ENCODE assay signal across 17 cellular contexts in genomic region chr3:157142315-157142714, GRCh38. TPM values are rescaled to one million over a fixed set of nuclear protein-coding genes. Genes with fewer than 3 reads are reported as not detected.
DNase-seq lines count a peak whose midpoint lies in the region; ATAC-seq lines count a peak whose summit lies in the region.
"Had no signal": no experiment of that assay in that cellular context is flagged by ENCODE, and none has a peak within 500 bp of the region (broad histone marks: within the 10 kb centered on the region; RNA-seq: fewer than 3 reads in every experiment).

No MANE protein-coding gene starts in this region.

- H3K56ac ChIP-seq in mesendoderm (ENCODE audit: low read length): no peak overlapping the region

- H3K18ac ChIP-seq in mesendoderm (ENCODE audit: low read length): no peak overlapping the region

- no peaks in the 10 kb centered on the region for H3K4me1 ChIP-seq in mesendoderm (ENCODE audit: control insufficient read depth, low read depth, low read length)

- no peak overlapping the region for H2AK5ac ChIP-seq in mesendoderm (ENCODE audit: low read length)

- H3K27ac ChIP-seq in mesendoderm (ENCODE audit: low read depth, low read length): no peak overlapping the region
- H3K27ac ChIP-seq: cardiac muscle cell, heart left ventricle, SJSA1 had no signal

- no peak for DNase-seq in activated CD4-positive, alpha-beta T cell treated with anti-CD3 and anti-CD28 coated beads, Interleukin-2, amount 10 ng/mL, durations not matched to agents 7 days and 5 days
- no peak for DNase-seq in activated CD4-positive, alpha-beta T cell treated with anti-CD3 and anti-CD28 coated beads for 36 hours
- DNase-seq in NCI-H1417 (lab: John Stamatoyannopoulos, UW) (peak; percentile 47 to 92 (median 72)), NCI-H526 (lab: John Stamatoyannopoulos, UW) (peak; percentile 30 to 71), mesendoderm (peak; percentile 59), germinal center (ENCODE audit: low spot score) (no peak), RKO (ENCODE audit: low spot score) (no peak)
- no peak for DNase-seq in stimulated activated naive B cell treated with anti-CD40 and anti-IgM and Interleukin-4, amounts not matched to agents 10 μg/mL and 1 μg/mL and 100 μg/mL, for 72 hours
- DNase-seq: activated CD4-positive, alpha-beta T cell treated with anti-CD3 and anti-CD28 coated beads for 4 hours; CD8-positive, alpha-beta memory T cell; heart left ventricle; NCI-H1092; right cardiac atrium; T1000 had no signal

- H2BK15ac ChIP-seq in mesendoderm (replicated peaks; ENCODE audit: low read depth): no peak overlapping the region

- H3K4me2 ChIP-seq in mesendoderm (ENCODE audit: low read length): no peak overlapping the region

- H3K36me3 ChIP-seq in mesendoderm (ENCODE audit: control insufficient read depth, insufficient read depth, low read length): no peaks in the 10 kb centered on the region

- POLR2A ChIA-PET in activated CD4-positive, alpha-beta T cell treated with anti-CD3 and anti-CD28 coated beads, Interleukin-2, amount 10 ng/mL, durations not matched to agents 7 days and 5 days (lab: Charles Lee): no interaction called here
- POLR2A ChIA-PET in activated CD4-positive, alpha-beta T cell treated with anti-CD3 and anti-CD28 coated beads for 36 hours (lab: Charles Lee): interaction anchor here (1.7 kb wide), 1 partner anchor 591 kb away, joined by 4 read pairs; no protein-coding TSS in a partner anchor

- no CpG with 5 or more reads among the region's 5 CpGs for WGBS in mesendoderm (ENCODE audit: extremely low coverage, insufficient coverage, low lambda C conversion rate)

- no peak overlapping the region for H3K9ac ChIP-seq in mesendoderm (ENCODE audit: low read length)

- peaks cover 22% of the 10 kb centered on the region for H3K4me1 Mint-ChIP-seq in activated CD4-positive, alpha-beta T cell treated with anti-CD3 and anti-CD28 coated beads, Interleukin-2, amount 10 ng/mL, durations not matched to agents 7 days and 5 days
- peaks cover 8% of the 10 kb centered on the region for H3K4me1 Mint-ChIP-seq in activated CD4-positive, alpha-beta T cell treated with anti-CD3 and anti-CD28 coated beads for 36 hours
- no peaks in the 10 kb centered on the region for H3K4me1 Mint-ChIP-seq in stimulated activated naive B cell treated with anti-CD40 and anti-IgM and Interleukin-4, amounts not matched to agents 10 μg/mL and 1 μg/mL and 100 μg/mL, for 72 hours

- H3K27me3 ChIP-seq in mesendoderm (ENCODE audit: insufficient read depth, low read length, poor library complexity): no peaks in the 10 kb centered on the region
- H3K27me3 ChIP-seq: cardiac muscle cell, heart left ventricle had no signal

- H3K4me3 Mint-ChIP-seq in activated CD4-positive, alpha-beta T cell treated with anti-CD3 and anti-CD28 coated beads, Interleukin-2, amount 10 ng/mL, durations not matched to agents 7 days and 5 days: no peak overlapping the region
- H3K4me3 Mint-ChIP-seq in activated CD4-positive, alpha-beta T cell treated with anti-CD3 and anti-CD28 coated beads for 36 hours: no peak overlapping the region
- H3K4me3 Mint-ChIP-seq in stimulated activated naive B cell treated with anti-CD40 and anti-IgM and Interleukin-4, amounts not matched to agents 10 μg/mL and 1 μg/mL and 100 μg/mL, for 72 hours: no peak overlapping the region
- H3K4me3 Mint-ChIP-seq: CD8-positive, alpha-beta memory T cell had no signal

- H3K27me3 Mint-ChIP-seq in activated CD4-positive, alpha-beta T cell treated with anti-CD3 and anti-CD28 coated beads, Interleukin-2, amount 10 ng/mL, durations not matched to agents 7 days and 5 days: no peaks in the 10 kb centered on the region
- H3K27me3 Mint-ChIP-seq in activated CD4-positive, alpha-beta T cell treated with anti-CD3 and anti-CD28 coated beads for 36 hours: no peaks in the 10 kb centered on the region
- H3K27me3 Mint-ChIP-seq in stimulated activated naive B cell treated with anti-CD40 and anti-IgM and Interleukin-4, amounts not matched to agents 10 μg/mL and 1 μg/mL and 100 μg/mL, for 72 hours: no peaks in the 10 kb centered on the region
- H3K27me3 Mint-ChIP-seq: CD8-positive, alpha-beta memory T cell had no signal

- no peaks in the 10 kb centered on the region for H3K79me2 ChIP-seq in mesendoderm (ENCODE audit: control insufficient read depth, insufficient read depth, low read length)

- CTCF ChIA-PET in activated CD4-positive, alpha-beta T cell treated with anti-CD3 and anti-CD28 coated beads, Interleukin-2, amount 10 ng/mL, durations not matched to agents 7 days and 5 days (lab: Charles Lee): interaction anchor here (2.8 kb wide), 1 partner anchor 11 kb away, joined by 6 read pairs; no protein-coding TSS in a partner anchor
- CTCF ChIA-PET in activated CD4-positive, alpha-beta T cell treated with anti-CD3 and anti-CD28 coated beads for 36 hours (lab: Charles Lee): interaction anchor here (0.6 to 2.1 kb wide), 2 partner anchors 12 to 807 kb away, joined by 3 to 8 read pairs; no protein-coding TSS in a partner anchor

- peaks cover 57% of the 10 kb centered on the region for H3K36me3 Mint-ChIP-seq in activated CD4-positive, alpha-beta T cell treated with anti-CD3 and anti-CD28 coated beads, Interleukin-2, amount 10 ng/mL, durations not matched to agents 7 days and 5 days (ENCODE audit: low read depth)
- H3K36me3 Mint-ChIP-seq in activated CD4-positive, alpha-beta T cell treated with anti-CD3 and anti-CD28 coated beads for 36 hours (ENCODE audit: low read depth): peaks cover 53% of the 10 kb centered on the region
- H3K36me3 Mint-ChIP-seq in stimulated activated naive B cell treated with anti-CD40 and anti-IgM and Interleukin-4, amounts not matched to agents 10 μg/mL and 1 μg/mL and 100 μg/mL, for 72 hours: peaks cover 33 to 37% of the 10 kb centered on the region in 2 donors

- H4K5ac ChIP-seq in mesendoderm (ENCODE audit: low read length): no peak overlapping the region

- H3K4me3 ChIP-seq in mesendoderm (ENCODE audit: low read length): no peak overlapping the region
- H3K4me3 ChIP-seq: cardiac muscle cell, heart left ventricle, K562, SJSA1 had no signal

- no peak overlapping the region for H3K23ac ChIP-seq in mesendoderm (ENCODE audit: low read length)

- intact Hi-C loops in activated CD4-positive, alpha-beta T cell treated with anti-CD3 and anti-CD28 coated beads for 36 hours (cut with DNase I, micrococcal nuclease): loop anchor here in 1 of 2 experiments (2.0 kb wide), 1 partner anchor 14 kb away; no protein-coding TSS in a partner anchor

- H3K27ac Mint-ChIP-seq in activated CD4-positive, alpha-beta T cell treated with anti-CD3 and anti-CD28 coated beads, Interleukin-2, amount 10 ng/mL, durations not matched to agents 7 days and 5 days: peak overlapping the region; percentile 32
- H3K27ac Mint-ChIP-seq in activated CD4-positive, alpha-beta T cell treated with anti-CD3 and anti-CD28 coated beads for 36 hours: no peak overlapping the region
- no peak overlapping the region for H3K27ac Mint-ChIP-seq in stimulated activated naive B cell treated with anti-CD40 and anti-IgM and Interleukin-4, amounts not matched to agents 10 μg/mL and 1 μg/mL and 100 μg/mL, for 72 hours

- no peaks in the 10 kb centered on the region for H3K79me1 ChIP-seq in mesendoderm (ENCODE audit: low read length)

- H2BK5ac ChIP-seq in mesendoderm (ENCODE audit: low read length): no peak overlapping the region

- no peak overlapping the region for H3K4ac ChIP-seq in mesendoderm (ENCODE audit: low read depth, low read length)

- no peaks in the 10 kb centered on the region for H3K9me3 Mint-ChIP-seq in activated CD4-positive, alpha-beta T cell treated with anti-CD3 and anti-CD28 coated beads, Interleukin-2, amount 10 ng/mL, durations not matched to agents 7 days and 5 days
- no peaks in the 10 kb centered on the region for H3K9me3 Mint-ChIP-seq in activated CD4-positive, alpha-beta T cell treated with anti-CD3 and anti-CD28 coated beads for 36 hours (ENCODE audit: low read depth)
- no peaks in the 10 kb centered on the region for H3K9me3 Mint-ChIP-seq in stimulated activated naive B cell treated with anti-CD40 and anti-IgM and Interleukin-4, amounts not matched to agents 10 μg/mL and 1 μg/mL and 100 μg/mL, for 72 hours
- H3K9me3 Mint-ChIP-seq: CD8-positive, alpha-beta memory T cell had no signal

- no peak overlapping the region for H4K8ac ChIP-seq in mesendoderm (ENCODE audit: low read depth, low read length)

- no peak for ATAC-seq in activated CD4-positive, alpha-beta T cell treated with anti-CD3 and anti-CD28 coated beads for 36 hours
- ATAC-seq in stimulated activated naive B cell treated with anti-CD40 and anti-IgM and Interleukin-4, amounts not matched to agents 10 μg/mL and 1 μg/mL and 100 μg/mL, for 72 hours (replicated peaks): no peak
- ATAC-seq: heart left ventricle, K562, right cardiac atrium had no signal

- H2BK120ac ChIP-seq in mesendoderm (ENCODE audit: low read depth, low read length): no peak overlapping the region

RNA-seq across cellular contexts. Expression of gene CCNL1, which starts 17.6 kb away (rescaled TPM):
- 100 to 1,000 TPM; 220 to 258 TPM for total RNA-seq in activated CD4-positive, alpha-beta T cell treated with anti-CD3 and anti-CD28 coated beads, Interleukin-2, amount 10 ng/mL, durations not matched to agents 7 days and 5 days
- total RNA-seq in activated CD4-positive, alpha-beta T cell treated with anti-CD3 and anti-CD28 coated beads for 36 hours: 100 to 1,000 TPM; 163 to 215 TPM
- polyA plus RNA-seq in mesendoderm (2013, experiment 1 of 2): 49.8 TPM
- polyA plus RNA-seq in mesendoderm (2013, experiment 2 of 2): 46.0 TPM

Comparison
In these comparisons a context has a peak if more than half of its experiments do, and no peak if none do; other contexts are left out.
1. DNase-seq: peak in NCI-H1417 (3 of 3), NCI-H526 (2 of 2) and mesendoderm (single experiment); none in activated CD4-positive, alpha-beta T cell treated with anti-CD3 and anti-CD28 coated beads, Interleukin-2, amount 10 ng/mL, durations not matched to agents 7 days and 5 days (single experiment), activated CD4-positive, alpha-beta T cell treated with anti-CD3 and anti-CD28 coated beads for 36 hours (single experiment), germinal center (single experiment), stimulated activated naive B cell treated with anti-CD40 and anti-IgM and Interleukin-4, amounts not matched to agents 10 μg/mL and 1 μg/mL and 100 μg/mL, for 72 hours (single experiment) and RKO (single experiment).